In genomic region chr2:64989982-64990614, GRCh38 we compare ENCODE assay signal across 8 cellular contexts. TPM values are rescaled to one million over a fixed set of nuclear protein-coding genes. Genes with fewer than 3 reads are reported as not detected.
DNase-seq lines count a peak whose midpoint lies in the region; ATAC-seq, FAIRE-seq and TF ChIP-seq lines count a peak whose summit lies in the region.

No MANE protein-coding gene starts in this region.

- H3K4me3 ChIP-seq in endothelial cell of umbilical vein (replicated peaks in 1 of 3; ENCODE audit: insufficient read depth in 1 of 3, low read depth in 1 of 3, low read length in 3 of 3), result peak overlapping the region in 2 of 3 experiments; percentile 54 to 55

- H3K4me1 ChIP-seq in endothelial cell of umbilical vein (ENCODE audit: control insufficient read depth, extremely low read depth, insufficient read depth, low read length), result peaks cover 15% of the 10 kb centered on the region

- no peak overlapping the region for H3K27ac ChIP-seq in endothelial cell of umbilical vein (ENCODE audit: insufficient read depth, low read depth, low read length)

- ATAC-seq in HG02885 (IDR thresholded peaks at IDR 0.05; ENCODE audit: poor library complexity, unreplicated experiment), result no peak

- no peaks in the 10 kb centered on the region for H3K36me3 ChIP-seq in endothelial cell of umbilical vein (ENCODE audit: control insufficient read depth in 2 of 2, extremely low read depth in 1 of 2, insufficient read depth in 2 of 2, low read length in 2 of 2)

- H3K36me3 Mint-ChIP-seq in osteocyte (ENCODE audit: unreplicated experiment), result peaks cover 4% of the 10 kb centered on the region

- TF ChIP-seq CTCF in GM13977 (IDR thresholded peaks at IDR 0.05; ENCODE audit: extremely low read depth, insufficient read depth, missing control alignments) (no peak), endothelial cell of umbilical vein (IDR thresholded peaks at IDR 0.05; ENCODE audit: extremely low read depth in 1 of 2, insufficient read depth in 1 of 2, low read depth in 1 of 2, low read length in 2 of 2) (no peak), osteocyte (IDR thresholded peaks at IDR 0.05) (no peak), GM10266 (IDR thresholded peaks at IDR 0.05; ENCODE audit: control insufficient read depth, insufficient read depth, low read depth, missing control alignments) (no peak)

- in situ Hi-C loops in GM13977 (cut with MboI; ENCODE audit: low pct_unique_long_range_greater_than_20kb, low sequenced_read_pairs, unreplicated experiment), result no loop called here

- DNase-seq in Ammon's horn (ENCODE audit: low spot score) (peak; percentile 15), GM13977 (ENCODE audit: low spot score) (peak; percentile 35), RKO (ENCODE audit: low spot score) (peak; percentile 50), endothelial cell of umbilical vein (ENCODE audit: low read depth, low spot score) (peak; percentile 16), osteocyte (ENCODE audit: extremely low spot score, unreplicated experiment) (no peak), NCI-H446 treated with DMSO at 0.1 percent for 48 hours (lab: John Stamatoyannopoulos, UW) (no peak), GM10266 (ENCODE audit: extremely low spot score) (no peak)

- peak overlapping the region; percentile 85 for H3K4me3 Mint-ChIP-seq in osteocyte (ENCODE audit: unreplicated experiment)

- peak overlapping the region; percentile 87 for H3K27ac Mint-ChIP-seq in osteocyte (ENCODE audit: unreplicated experiment)

- H3K9me3 ChIP-seq in endothelial cell of umbilical vein (replicated peaks; ENCODE audit: control insufficient read depth, insufficient read depth, low read length), result no peaks in the 10 kb centered on the region

- H2AFZ ChIP-seq in endothelial cell of umbilical vein (ENCODE audit: low read depth, low read length), result peak overlapping the region; percentile 83

- H3K79me2 ChIP-seq in endothelial cell of umbilical vein (ENCODE audit: control insufficient read depth, insufficient read depth, low read length), result no peaks in the 10 kb centered on the region

- peak overlapping the region; percentile 71 for H3K4me2 ChIP-seq in endothelial cell of umbilical vein (ENCODE audit: insufficient read depth, low read length)

- no peaks in the 10 kb centered on the region for H3K9me3 Mint-ChIP-seq in osteocyte (ENCODE audit: unreplicated experiment)

- no peak for TF ChIP-seq POLR2A in endothelial cell of umbilical vein (IDR thresholded peaks at IDR 0.05; ENCODE audit: low read depth, low read length)

- POLR2A ChIA-PET in endothelial cell of umbilical vein (lab: Charles Lee), result no interaction called here

- H3K4me1 Mint-ChIP-seq in osteocyte (ENCODE audit: unreplicated experiment), result peaks cover 70% of the 10 kb centered on the region

- no peaks in the 10 kb centered on the region for H3K27me3 Mint-ChIP-seq in osteocyte (ENCODE audit: unreplicated experiment)

- no peaks in the 10 kb centered on the region for H3K9me1 ChIP-seq in endothelial cell of umbilical vein (replicated peaks; ENCODE audit: control insufficient read depth, extremely low read depth, insufficient read depth, low read length)

- peaks cover 0 to 4% of the 10 kb centered on the region in 2 experiments for H3K27me3 ChIP-seq in endothelial cell of umbilical vein (ENCODE audit: control insufficient read depth in 2 of 2, insufficient read depth in 2 of 2, low read length in 2 of 2)

- no peaks in the 10 kb centered on the region for H4K20me1 ChIP-seq in endothelial cell of umbilical vein (replicated peaks; ENCODE audit: control insufficient read depth, extremely low read depth, insufficient read depth, low read length)

- intact Hi-C loops in endothelial cell of umbilical vein (cut with micrococcal nuclease), result loop anchor here (1.0 to 5.0 kb wide), 3 partner anchors 8 to 587 kb away; no protein-coding TSS in a partner anchor

- H3K9ac ChIP-seq in endothelial cell of umbilical vein (replicated peaks; ENCODE audit: extremely low read depth, insufficient read depth, low read length), result peak overlapping the region; percentile 40

- CTCF ChIA-PET in endothelial cell of umbilical vein (lab: Charles Lee), result interaction anchor here (1.0 to 1.8 kb wide), 5 partner anchors 11 to 239 kb away, joined by 3 to 7 read pairs (median 4); no protein-coding TSS in a partner anchor

- FAIRE-seq in endothelial cell of umbilical vein (lab: Jason Lieb, UNC), result no peak

- dilution Hi-C loops in endothelial cell of umbilical vein (cut with MboI; ENCODE audit: extremely low pct_ligation_motif_present, low sequenced_read_pairs), result no loop called here

- BruUV-seq in endothelial cell of umbilical vein (replicated peaks; lab: Mats Ljungman, UMichigan), result no TSS peak

TF ChIP-seq in endothelial cell of umbilical vein, 7 proteins besides CTCF, POLR2A, EP300 and RAD21:
- TF ChIP-seq GATA2 (IDR thresholded peaks at IDR 0.05; ENCODE audit: insufficient read depth, insufficient read length, low read depth, low read length), result no peak
- no peak for TF ChIP-seq MYC (IDR thresholded peaks at IDR 0.05; ENCODE audit: low read depth, low read length)
- no peak for TF ChIP-seq EZH2 (IDR thresholded peaks at IDR 0.05; ENCODE audit: borderline replicate concordance, low read depth, low read length, severe bottlenecking)
- TF ChIP-seq MAX (IDR thresholded peaks at IDR 0.05; ENCODE audit: insufficient read depth, insufficient read length), result no peak
- TF ChIP-seq JUN (IDR thresholded peaks at IDR 0.05; ENCODE audit: borderline replicate concordance, insufficient read depth, insufficient read length, low read depth), result no peak
- no peak for TF ChIP-seq POLR2AphosphoS5 (IDR thresholded peaks at IDR 0.05; ENCODE audit: insufficient read depth, low read depth, low read length)
- TF ChIP-seq FOS (IDR thresholded peaks at IDR 0.05; ENCODE audit: borderline replicate concordance, insufficient read depth, low read length), result no peak

RNA-seq across cellular contexts. Expression of gene SLC1A4, which starts 0.9 kb away (rescaled TPM):
- total RNA-seq in endothelial cell of umbilical vein, result 13.5 and 13.9 TPM in 2 replicates
- polyA plus RNA-seq in endothelial cell of umbilical vein, result 9.9 and 11.4 TPM in 2 replicates
- 8.5 and 9.1 TPM in 2 replicates for polyA plus RNA-seq in endothelial cell of umbilical vein (2011; cell fraction: cytosol; rRNA removed)
- polyA plus RNA-seq in endothelial cell of umbilical vein (2011; cell fraction: nucleus; rRNA removed), result 9.0 and 9.4 TPM in 2 replicates
- 6.7 and 8.4 TPM in 2 replicates for polyA plus RNA-seq in endothelial cell of umbilical vein (2012)
- 23.3 and 32.0 TPM in 2 replicates for polyA minus RNA-seq in endothelial cell of umbilical vein
- 9.8 TPM for polyA minus RNA-seq in endothelial cell of umbilical vein (2011; cell fraction: cytosol; rRNA and poly(A)+ RNA removed)
- polyA minus RNA-seq in endothelial cell of umbilical vein (2011; cell fraction: nucleus; rRNA and poly(A)+ RNA removed), result 13.2 and 15.7 TPM in 2 replicates
- 78.7 and 81.8 TPM in 2 replicates for total RNA-seq in osteocyte

Comparison
In these comparisons a context has a peak if more than half of its experiments do, and no peak if none do; other contexts are left out.
1. DNase-seq: peak in Ammon's horn (single experiment), GM13977 (single experiment), RKO (single experiment) and endothelial cell of umbilical vein (single experiment); none in osteocyte (single experiment), NCI-H446 treated with DMSO at 0.1 percent for 48 hours (single experiment) and GM10266 (single experiment).